Comparison of ENCODE assay signal across 17 cellular contexts in genomic region chr5:93145019-93145418, GRCh38.
DNase-seq lines count a peak whose midpoint lies in the region; ATAC-seq and TF ChIP-seq lines count a peak whose summit lies in the region.
"Had no signal": no experiment of that assay in that cellular context is flagged by ENCODE, and none has a peak within 500 bp of the region (broad histone marks: within the 10 kb centered on the region; RNA-seq: fewer than 3 reads in every experiment).

No MANE protein-coding gene starts in this region.

- H3K4me2 ChIP-seq in HCT116 (ENCODE audit: low read length): no peak overlapping the region
- H3K4me2 ChIP-seq: BLaER1 treated with 17β-estradiol and CSF1 and Interleukin-3, amounts not matched to agents 10 nM and 100 nM had no signal

- H3K9me3 ChIP-seq in HCT116 (ENCODE audit: control insufficient read depth in 1 of 2, insufficient read depth in 1 of 2, low read depth in 1 of 2, low read length in 2 of 2): peaks cover 0 to 3% of the 10 kb centered on the region in 2 experiments; a peak in 1 of 4 replicates
- no peaks in the 10 kb centered on the region for H3K9me3 ChIP-seq in CD4-positive, alpha-beta T cell (ENCODE audit: control insufficient read depth, low read length)
- H3K9me3 ChIP-seq: HAP-1 had no signal

- TF ChIP-seq CTCF in HCT116 (IDR thresholded peaks at IDR 0.05 in 2 of 3, conservative IDR thresholded peaks at IDR 0.05 in 1 of 3; ENCODE audit: borderline replicate concordance in 1 of 3, insufficient read depth in 1 of 3, low read depth in 2 of 3, low read length in 2 of 3): no peak
- no peak for TF ChIP-seq CTCF in CD4-positive, alpha-beta T cell (IDR thresholded peaks at IDR 0.05)

- no peak overlapping the region for H3K9ac ChIP-seq in HCT116 (ENCODE audit: low read length)
- H3K9ac ChIP-seq: BLaER1 treated with 17β-estradiol and CSF1 and Interleukin-3, amounts not matched to agents 10 nM and 100 nM; GM23248 had no signal

- CTCF ChIA-PET in HCT116 (lab: Charles Lee): no interaction called here
- CTCF ChIA-PET in CD4-positive, alpha-beta T cell (lab: Charles Lee): no interaction called here

- no peaks in the 10 kb centered on the region for H3K27me3 Mint-ChIP-seq in stimulated activated memory B cell treated with anti-CD40 and anti-IgM and Interleukin-4, amounts not matched to agents 10 μg/mL and 1 μg/mL and 100 μg/mL, for 72 hours
- H3K27me3 Mint-ChIP-seq in stimulated activated naive CD8-positive, alpha-beta T cell treated with anti-CD3 and anti-CD28 coated beads, Interleukin-15, amount 100 ng/mL, for 72 hours: no peaks in the 10 kb centered on the region
- no peaks in the 10 kb centered on the region for H3K27me3 Mint-ChIP-seq in CD4-positive, alpha-beta T cell
- H3K27me3 Mint-ChIP-seq: B cell; CD8-positive, alpha-beta memory T cell; IgD-negative memory B cell had no signal

- H3K36me3 ChIP-seq in HCT116 (ENCODE audit: control insufficient read depth in 1 of 2, insufficient read depth in 2 of 2, low read length in 2 of 2): no peaks in the 10 kb centered on the region
- H3K36me3 ChIP-seq: BLaER1 treated with 17β-estradiol and CSF1 and Interleukin-3, amounts not matched to agents 10 nM and 100 nM; HAP-1 had no signal

- intact Hi-C loops in HCT116 (cut with micrococcal nuclease): no loop called here
- intact Hi-C loops in sciatic nerve (cut with DNase I): no loop called here
- intact Hi-C loops in left cardiac atrium (cut with DNase I): no loop called here
- intact Hi-C loops in CD4-positive, alpha-beta T cell (cut with DNase I, micrococcal nuclease): no loop called here

- DNase-seq in HCT116 (ENCODE audit: low read depth, low spot score) (no peak), sciatic nerve (ENCODE audit: low spot score) (no peak), left cardiac atrium (no peak), DMS 273 (lab: John Stamatoyannopoulos, UW; ENCODE audit: unreplicated experiment) (no peak)
- no peak for DNase-seq in stimulated activated naive CD8-positive, alpha-beta T cell treated with anti-CD3 and anti-CD28 coated beads, Interleukin-15, amount 100 ng/mL, for 72 hours
- DNase-seq in CD4-positive, alpha-beta T cell: no peak
- DNase-seq: 8988T; CD8-positive, alpha-beta memory T cell; COR-L47; GM23248 had no signal

- ATAC-seq in HCT116: no peak
- ATAC-seq in sciatic nerve: peak; percentile 10
- ATAC-seq in stimulated activated memory B cell treated with anti-CD40 and anti-IgM and Interleukin-4, amounts not matched to agents 10 μg/mL and 1 μg/mL and 100 μg/mL, for 72 hours: peak; percentile 55
- no peak for ATAC-seq in left cardiac atrium
- ATAC-seq in stimulated activated naive CD8-positive, alpha-beta T cell treated with anti-CD3 and anti-CD28 coated beads, Interleukin-15, amount 100 ng/mL, for 72 hours: no peak
- ATAC-seq in CD4-positive, alpha-beta T cell (ENCODE audit: poor library complexity): no peak

- POLR2A ChIA-PET in HCT116 (lab: Charles Lee): no interaction called here
- POLR2A ChIA-PET in CD4-positive, alpha-beta T cell (lab: Charles Lee): no interaction called here

- H2AFZ ChIP-seq in HCT116 (ENCODE audit: low read depth, low read length, poor library complexity, severe bottlenecking): no peak overlapping the region
- H2AFZ ChIP-seq: GM23248 had no signal

- H3K4me3 ChIP-seq in HCT116 (replicated peaks in 1 of 2; ENCODE audit: low read depth in 1 of 2, low read length in 2 of 2): no peak overlapping the region
- H3K4me3 ChIP-seq: BLaER1 treated with 17β-estradiol and CSF1 and Interleukin-3, amounts not matched to agents 10 nM and 100 nM; GM23248; HAP-1 had no signal

- peaks cover 1 to 2% of the 10 kb centered on the region in 2 experiments for H3K4me1 ChIP-seq in HCT116 (ENCODE audit: control insufficient read depth in 1 of 2, insufficient read depth in 2 of 2, low read length in 2 of 2)
- H3K4me1 ChIP-seq: BLaER1 treated with 17β-estradiol and CSF1 and Interleukin-3, amounts not matched to agents 10 nM and 100 nM; HAP-1 had no signal

- H3K4me1 Mint-ChIP-seq in stimulated activated memory B cell treated with anti-CD40 and anti-IgM and Interleukin-4, amounts not matched to agents 10 μg/mL and 1 μg/mL and 100 μg/mL, for 72 hours: no peaks in the 10 kb centered on the region
- no peaks in the 10 kb centered on the region for H3K4me1 Mint-ChIP-seq in stimulated activated naive CD8-positive, alpha-beta T cell treated with anti-CD3 and anti-CD28 coated beads, Interleukin-15, amount 100 ng/mL, for 72 hours
- no peaks in the 10 kb centered on the region for H3K4me1 Mint-ChIP-seq in CD4-positive, alpha-beta T cell (ENCODE audit: low read depth)
- H3K4me1 Mint-ChIP-seq: B cell; CD8-positive, alpha-beta memory T cell; IgD-negative memory B cell had no signal

- H3K27ac ChIP-seq in HCT116 (ENCODE audit: low read depth, low read length) (peak overlapping the region; percentile 18; the same call in 1 of the 2 replicates), cingulate gyrus (ENCODE audit: low read depth, low read length) (peak overlapping the region; percentile 72)
- no peak overlapping the region for H3K27ac ChIP-seq in CD4-positive, alpha-beta T cell (ENCODE audit: low read depth, low read length)
- H3K27ac ChIP-seq: BLaER1 treated with 17β-estradiol and CSF1 and Interleukin-3, amounts not matched to agents 10 nM and 100 nM; GM23248; HL-60 had no signal

- H3K79me2 ChIP-seq in HCT116 (ENCODE audit: insufficient read depth, low read length): no peaks in the 10 kb centered on the region

- no peaks in the 10 kb centered on the region for H3K9me2 ChIP-seq in HCT116 (ENCODE audit: insufficient read depth)

- peaks cover 8% of the 10 kb centered on the region for H3K9me3 Mint-ChIP-seq in stimulated activated memory B cell treated with anti-CD40 and anti-IgM and Interleukin-4, amounts not matched to agents 10 μg/mL and 1 μg/mL and 100 μg/mL, for 72 hours
- peaks cover 10 to 13% of the 10 kb centered on the region in 2 donors for H3K9me3 Mint-ChIP-seq in stimulated activated naive CD8-positive, alpha-beta T cell treated with anti-CD3 and anti-CD28 coated beads, Interleukin-15, amount 100 ng/mL, for 72 hours
- peaks cover 5% of the 10 kb centered on the region for H3K9me3 Mint-ChIP-seq in CD4-positive, alpha-beta T cell

- no peak overlapping the region for H3K4me3 Mint-ChIP-seq in stimulated activated memory B cell treated with anti-CD40 and anti-IgM and Interleukin-4, amounts not matched to agents 10 μg/mL and 1 μg/mL and 100 μg/mL, for 72 hours
- no peak overlapping the region for H3K4me3 Mint-ChIP-seq in stimulated activated naive CD8-positive, alpha-beta T cell treated with anti-CD3 and anti-CD28 coated beads, Interleukin-15, amount 100 ng/mL, for 72 hours
- no peak overlapping the region for H3K4me3 Mint-ChIP-seq in CD4-positive, alpha-beta T cell
- H3K4me3 Mint-ChIP-seq: B cell; CD8-positive, alpha-beta memory T cell; IgD-negative memory B cell had no signal

- H3K27me3 ChIP-seq in HCT116 (ENCODE audit: insufficient read depth, low read length): no peaks in the 10 kb centered on the region
- H3K27me3 ChIP-seq in CD4-positive, alpha-beta T cell (ENCODE audit: control insufficient read depth, insufficient read depth, low read length): no peaks in the 10 kb centered on the region
- H3K27me3 ChIP-seq: BLaER1 treated with 17β-estradiol and CSF1 and Interleukin-3, amounts not matched to agents 10 nM and 100 nM had no signal

- BruUV-seq in HCT116 (replicated peaks; lab: Mats Ljungman, UMichigan): no TSS peak

- TF ChIP-seq POLR2A in HCT116 (IDR thresholded peaks at IDR 0.05; ENCODE audit: borderline replicate concordance, extremely low read depth, insufficient read depth, insufficient read length): no peak

- TF ChIP-seq RAD21 in HCT116 (IDR thresholded peaks at IDR 0.05; ENCODE audit: low read depth): no peak

- H4K20me1 ChIP-seq in HCT116 (ENCODE audit: insufficient read depth): no peaks in the 10 kb centered on the region
- H4K20me1 ChIP-seq: BLaER1 treated with 17β-estradiol and CSF1 and Interleukin-3, amounts not matched to agents 10 nM and 100 nM had no signal

- RAD21 ChIA-PET in HCT116 (lab: Charles Lee; ENCODE audit: low non-redundant PET in 1 of 2, low total read pairs in 2 of 2, uncharacterized antibody in 2 of 2, unreplicated experiment in 2 of 2): no interaction called here

- no peak overlapping the region for H3K27ac Mint-ChIP-seq in stimulated activated memory B cell treated with anti-CD40 and anti-IgM and Interleukin-4, amounts not matched to agents 10 μg/mL and 1 μg/mL and 100 μg/mL, for 72 hours
- H3K27ac Mint-ChIP-seq in stimulated activated naive CD8-positive, alpha-beta T cell treated with anti-CD3 and anti-CD28 coated beads, Interleukin-15, amount 100 ng/mL, for 72 hours: no peak overlapping the region
- H3K27ac Mint-ChIP-seq in CD4-positive, alpha-beta T cell: no peak overlapping the region
- H3K27ac Mint-ChIP-seq: B cell; CD8-positive, alpha-beta memory T cell had no signal

- H3K36me3 Mint-ChIP-seq in stimulated activated memory B cell treated with anti-CD40 and anti-IgM and Interleukin-4, amounts not matched to agents 10 μg/mL and 1 μg/mL and 100 μg/mL, for 72 hours: no peaks in the 10 kb centered on the region
- no peaks in the 10 kb centered on the region for H3K36me3 Mint-ChIP-seq in CD4-positive, alpha-beta T cell (ENCODE audit: low read depth)
- H3K36me3 Mint-ChIP-seq: CD8-positive, alpha-beta memory T cell; IgD-negative memory B cell had no signal

TF ChIP-seq in HCT116, 20 proteins besides CTCF, POLR2A, EP300 and RAD21:
- no peak for TF ChIP-seq SP1 (IDR thresholded peaks at IDR 0.05; ENCODE audit: low read depth)
- TF ChIP-seq SIN3A (IDR thresholded peaks at IDR 0.05; ENCODE audit: low read depth): no peak
- TF ChIP-seq ELF1 (IDR thresholded peaks at IDR 0.05; ENCODE audit: borderline replicate concordance, low read depth): no peak
- TF ChIP-seq TCF7L2 (IDR thresholded peaks at IDR 0.05; ENCODE audit: borderline replicate concordance, extremely low read depth, insufficient read depth, insufficient read length): no peak
- TF ChIP-seq ZFX (IDR thresholded peaks at IDR 0.05): no peak
- TF ChIP-seq, protein P1, sequence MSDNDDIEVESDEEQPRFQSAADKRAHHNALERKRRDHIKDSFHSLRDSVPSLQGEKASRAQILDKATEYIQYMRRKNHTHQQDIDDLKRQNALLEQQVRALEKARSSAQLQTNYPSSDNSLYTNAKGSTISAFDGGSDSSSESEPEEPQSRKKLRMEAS (IDR thresholded peaks at IDR 0.05): no peak
- TF ChIP-seq EZH2phosphoT487 (IDR thresholded peaks at IDR 0.05; ENCODE audit: borderline replicate concordance): no peak
- no peak for TF ChIP-seq EGR1 (IDR thresholded peaks at IDR 0.05; ENCODE audit: low read depth)
- no peak for TF ChIP-seq POLR2AphosphoS5 (IDR thresholded peaks at IDR 0.05; ENCODE audit: low read depth, low read length)

Comparison
In these comparisons a context has a peak if more than half of its experiments do, and no peak if none do; other contexts are left out.
1. ATAC-seq: peak in sciatic nerve (single experiment) and stimulated activated memory B cell treated with anti-CD40 and anti-IgM and Interleukin-4, amounts not matched to agents 10 μg/mL and 1 μg/mL and 100 μg/mL, for 72 hours (single experiment); none in HCT116 (single experiment), left cardiac atrium (0 of 2), stimulated activated naive CD8-positive, alpha-beta T cell treated with anti-CD3 and anti-CD28 coated beads, Interleukin-15, amount 100 ng/mL, for 72 hours (single experiment) and CD4-positive, alpha-beta T cell (single experiment).